Comparison of ENCODE assay signal across 1 cellular context in genomic region chr2:164711246-164712138, GRCh38.
TF ChIP-seq lines count a peak whose summit lies in the region.

No MANE protein-coding gene starts in this region.

TF ChIP-seq in HepG2, 621 proteins besides CTCF, POLR2A, EP300 and RAD21 (continued from another document and continues in another):
- TF ChIP-seq, protein P1, sequence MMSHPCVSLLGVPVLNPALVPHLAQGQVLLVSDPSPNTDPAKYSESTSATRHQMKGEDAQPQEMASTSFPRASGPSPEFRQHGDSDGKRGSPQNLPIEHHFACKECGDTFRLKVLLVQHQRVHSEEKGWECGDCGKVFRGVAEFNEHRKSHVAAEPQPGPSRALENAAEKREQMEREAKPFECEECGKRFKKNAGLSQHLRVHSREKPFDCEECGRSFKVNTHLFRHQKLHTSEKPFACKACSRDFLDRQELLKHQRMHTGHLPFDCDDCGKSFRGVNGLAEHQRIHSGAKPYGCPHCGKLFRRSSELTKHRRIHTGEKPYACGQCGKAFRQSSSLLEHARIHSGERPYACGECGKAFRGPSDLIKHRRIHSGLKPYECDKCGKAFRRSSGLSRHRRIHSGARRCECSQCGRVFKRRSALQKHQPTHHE (CRISPR knock-in tag; IDR thresholded peaks at IDR 0.05; ENCODE audit: borderline replicate concordance), result no peak
- TF ChIP-seq ZBTB3 (CRISPR knock-in tag; IDR thresholded peaks at IDR 0.05; ENCODE audit: borderline replicate concordance, low read depth) (no peak), TCF12 (IDR thresholded peaks at IDR 0.05) (no peak), TCF12 (CRISPR knock-in tag; IDR thresholded peaks at IDR 0.05) (peak; percentile 56; the same call in 1 of the 2 replicates), TP53 (CRISPR knock-in tag; conservative IDR thresholded peaks at IDR 0.05) (no peak), HOXA7 (CRISPR knock-in tag; IDR thresholded peaks at IDR 0.05) (no peak), POLR2AphosphoS2 (IDR thresholded peaks at IDR 0.05; ENCODE audit: low read depth, low read length) (no peak), RARA (CRISPR knock-in tag; IDR thresholded peaks at IDR 0.05) (peak; percentile 47), ELF1 (CRISPR knock-in tag; IDR thresholded peaks at IDR 0.05) (peak; percentile 5; the same call in 1 of the 2 replicates), ZNF234 (CRISPR knock-in tag; conservative IDR thresholded peaks at IDR 0.05) (no peak), PBX2 (CRISPR knock-in tag; IDR thresholded peaks at IDR 0.05) (no peak), SKIL (CRISPR knock-in tag; IDR thresholded peaks at IDR 0.05; ENCODE audit: borderline replicate concordance) (no peak), GLMP (CRISPR knock-in tag; IDR thresholded peaks at IDR 0.05; ENCODE audit: borderline replicate concordance) (no peak), RBM22 (optimal IDR thresholded peaks at IDR 0.05; ENCODE audit: low read length) (no peak), MED1 (CRISPR knock-in tag; IDR thresholded peaks at IDR 0.05) (peak; percentile 61), SP4 (CRISPR knock-in tag; IDR thresholded peaks at IDR 0.05) (no peak), ZNF547 (CRISPR knock-in tag; IDR thresholded peaks at IDR 0.05) (no peak), CC2D1A (CRISPR knock-in tag; IDR thresholded peaks at IDR 0.05) (no peak), SOX13 (IDR thresholded peaks at IDR 0.05) (no peak; the same call in 1 of the 2 replicates), SOX13 (CRISPR knock-in tag; conservative IDR thresholded peaks at IDR 0.05 in 1 of 2, IDR thresholded peaks at IDR 0.05 in 1 of 2) (peak in 1 of 2 experiments; percentile 80; a peak in 2 of 4 replicates), FUBP1 (CRISPR knock-in tag; IDR thresholded peaks at IDR 0.05; ENCODE audit: borderline replicate concordance) (no peak), ZFP37 (CRISPR knock-in tag; IDR thresholded peaks at IDR 0.05; ENCODE audit: borderline replicate concordance) (no peak), ZSCAN25 (CRISPR knock-in tag; IDR thresholded peaks at IDR 0.05) (no peak), HOXA3 (CRISPR knock-in tag; IDR thresholded peaks at IDR 0.05) (no peak), ZNF12 (CRISPR knock-in tag; IDR thresholded peaks at IDR 0.05) (no peak), HCFC1 (IDR thresholded peaks at IDR 0.05; ENCODE audit: low read depth, low read length) (no peak), MED8 (CRISPR knock-in tag; IDR thresholded peaks at IDR 0.05; ENCODE audit: insufficient replicate concordance) (no peak), PRDM15 (CRISPR knock-in tag; IDR thresholded peaks at IDR 0.05) (no peak), ZNF563 (CRISPR knock-in tag; IDR thresholded peaks at IDR 0.05) (no peak), MXD4 (CRISPR knock-in tag; IDR thresholded peaks at IDR 0.05) (no peak), ZNF776 (CRISPR knock-in tag; IDR thresholded peaks at IDR 0.05) (no peak), ZNF816 (CRISPR knock-in tag; IDR thresholded peaks at IDR 0.05; ENCODE audit: borderline replicate concordance) (0 out of 2 replicates have a peak, but pooled peaks have one; percentile 15), ZNF644 (CRISPR knock-in tag; IDR thresholded peaks at IDR 0.05; ENCODE audit: low read depth) (no peak), GTF2F1 (IDR thresholded peaks at IDR 0.05; ENCODE audit: low read length) (no peak), TOE1 (CRISPR knock-in tag; IDR thresholded peaks at IDR 0.05) (no peak), HMG20A (CRISPR knock-in tag; IDR thresholded peaks at IDR 0.05; ENCODE audit: borderline replicate concordance) (peak; percentile 67; the same call in 1 of the 2 replicates), DNMT3B (CRISPR knock-in tag; conservative IDR thresholded peaks at IDR 0.05) (no peak), ZNF510 (CRISPR knock-in tag; IDR thresholded peaks at IDR 0.05; ENCODE audit: low read depth) (no peak), NCOA2 (CRISPR knock-in tag; IDR thresholded peaks at IDR 0.05) (peak; percentile 79), TCF7L2 (IDR thresholded peaks at IDR 0.05; ENCODE audit: low read depth, low read length) (peak; percentile 66), ZNF556 (CRISPR knock-in tag; IDR thresholded peaks at IDR 0.05; ENCODE audit: borderline replicate concordance) (no peak), TBX2 (CRISPR knock-in tag; IDR thresholded peaks at IDR 0.05; ENCODE audit: borderline replicate concordance) (0 out of 2 replicates have a peak, but pooled peaks have one; percentile 44), ZSCAN31 (CRISPR knock-in tag; IDR thresholded peaks at IDR 0.05; ENCODE audit: low read depth) (no peak), ZNF749 (CRISPR knock-in tag; IDR thresholded peaks at IDR 0.05; ENCODE audit: borderline replicate concordance) (no peak), RAD51 (IDR thresholded peaks at IDR 0.05; ENCODE audit: borderline replicate concordance) (no peak), SCMH1 (CRISPR knock-in tag; IDR thresholded peaks at IDR 0.05; ENCODE audit: borderline replicate concordance) (no peak), ZNF777 (CRISPR knock-in tag; IDR thresholded peaks at IDR 0.05) (no peak), CHD4 (IDR thresholded peaks at IDR 0.05; ENCODE audit: borderline replicate concordance, low read length) (peak; percentile 94; the same call in 1 of the 2 replicates)
- TF ChIP-seq, protein P2, sequence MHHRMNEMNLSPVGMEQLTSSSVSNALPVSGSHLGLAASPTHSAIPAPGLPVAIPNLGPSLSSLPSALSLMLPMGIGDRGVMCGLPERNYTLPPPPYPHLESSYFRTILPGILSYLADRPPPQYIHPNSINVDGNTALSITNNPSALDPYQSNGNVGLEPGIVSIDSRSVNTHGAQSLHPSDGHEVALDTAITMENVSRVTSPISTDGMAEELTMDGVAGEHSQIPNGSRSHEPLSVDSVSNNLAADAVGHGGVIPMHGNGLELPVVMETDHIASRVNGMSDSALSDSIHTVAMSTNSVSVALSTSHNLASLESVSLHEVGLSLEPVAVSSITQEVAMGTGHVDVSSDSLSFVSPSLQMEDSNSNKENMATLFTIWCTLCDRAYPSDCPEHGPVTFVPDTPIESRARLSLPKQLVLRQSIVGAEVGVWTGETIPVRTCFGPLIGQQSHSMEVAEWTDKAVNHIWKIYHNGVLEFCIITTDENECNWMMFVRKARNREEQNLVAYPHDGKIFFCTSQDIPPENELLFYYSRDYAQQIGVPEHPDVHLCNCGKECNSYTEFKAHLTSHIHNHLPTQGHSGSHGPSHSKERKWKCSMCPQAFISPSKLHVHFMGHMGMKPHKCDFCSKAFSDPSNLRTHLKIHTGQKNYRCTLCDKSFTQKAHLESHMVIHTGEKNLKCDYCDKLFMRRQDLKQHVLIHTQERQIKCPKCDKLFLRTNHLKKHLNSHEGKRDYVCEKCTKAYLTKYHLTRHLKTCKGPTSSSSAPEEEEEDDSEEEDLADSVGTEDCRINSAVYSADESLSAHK (CRISPR knock-in tag; IDR thresholded peaks at IDR 0.05; ENCODE audit: borderline replicate concordance), result no peak
- TF ChIP-seq, protein P3, sequence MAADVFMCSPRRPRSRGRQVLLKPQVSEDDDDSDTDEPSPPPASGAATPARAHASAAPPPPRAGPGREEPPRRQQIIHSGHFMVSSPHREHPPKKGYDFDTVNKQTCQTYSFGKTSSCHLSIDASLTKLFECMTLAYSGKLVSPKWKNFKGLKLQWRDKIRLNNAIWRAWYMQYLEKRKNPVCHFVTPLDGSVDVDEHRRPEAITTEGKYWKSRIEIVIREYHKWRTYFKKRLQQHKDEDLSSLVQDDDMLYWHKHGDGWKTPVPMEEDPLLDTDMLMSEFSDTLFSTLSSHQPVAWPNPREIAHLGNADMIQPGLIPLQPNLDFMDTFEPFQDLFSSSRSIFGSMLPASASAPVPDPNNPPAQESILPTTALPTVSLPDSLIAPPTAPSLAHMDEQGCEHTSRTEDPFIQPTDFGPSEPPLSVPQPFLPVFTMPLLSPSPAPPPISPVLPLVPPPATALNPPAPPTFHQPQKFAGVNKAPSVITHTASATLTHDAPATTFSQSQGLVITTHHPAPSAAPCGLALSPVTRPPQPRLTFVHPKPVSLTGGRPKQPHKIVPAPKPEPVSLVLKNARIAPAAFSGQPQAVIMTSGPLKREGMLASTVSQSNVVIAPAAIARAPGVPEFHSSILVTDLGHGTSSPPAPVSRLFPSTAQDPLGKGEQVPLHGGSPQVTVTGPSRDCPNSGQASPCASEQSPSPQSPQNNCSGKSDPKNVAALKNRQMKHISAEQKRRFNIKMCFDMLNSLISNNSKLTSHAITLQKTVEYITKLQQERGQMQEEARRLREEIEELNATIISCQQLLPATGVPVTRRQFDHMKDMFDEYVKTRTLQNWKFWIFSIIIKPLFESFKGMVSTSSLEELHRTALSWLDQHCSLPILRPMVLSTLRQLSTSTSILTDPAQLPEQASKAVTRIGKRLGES (CRISPR knock-in tag; IDR thresholded peaks at IDR 0.05; ENCODE audit: borderline replicate concordance), result no peak
- TF ChIP-seq, protein P4, sequence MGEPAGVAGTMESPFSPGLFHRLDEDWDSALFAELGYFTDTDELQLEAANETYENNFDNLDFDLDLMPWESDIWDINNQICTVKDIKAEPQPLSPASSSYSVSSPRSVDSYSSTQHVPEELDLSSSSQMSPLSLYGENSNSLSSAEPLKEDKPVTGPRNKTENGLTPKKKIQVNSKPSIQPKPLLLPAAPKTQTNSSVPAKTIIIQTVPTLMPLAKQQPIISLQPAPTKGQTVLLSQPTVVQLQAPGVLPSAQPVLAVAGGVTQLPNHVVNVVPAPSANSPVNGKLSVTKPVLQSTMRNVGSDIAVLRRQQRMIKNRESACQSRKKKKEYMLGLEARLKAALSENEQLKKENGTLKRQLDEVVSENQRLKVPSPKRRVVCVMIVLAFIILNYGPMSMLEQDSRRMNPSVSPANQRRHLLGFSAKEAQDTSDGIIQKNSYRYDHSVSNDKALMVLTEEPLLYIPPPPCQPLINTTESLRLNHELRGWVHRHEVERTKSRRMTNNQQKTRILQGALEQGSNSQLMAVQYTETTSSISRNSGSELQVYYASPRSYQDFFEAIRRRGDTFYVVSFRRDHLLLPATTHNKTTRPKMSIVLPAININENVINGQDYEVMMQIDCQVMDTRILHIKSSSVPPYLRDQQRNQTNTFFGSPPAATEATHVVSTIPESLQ (CRISPR knock-in tag; conservative IDR thresholded peaks at IDR 0.05), result no peak
